26 cellular contexts compared by ENCODE assay signal in the genomic region with DNA sequence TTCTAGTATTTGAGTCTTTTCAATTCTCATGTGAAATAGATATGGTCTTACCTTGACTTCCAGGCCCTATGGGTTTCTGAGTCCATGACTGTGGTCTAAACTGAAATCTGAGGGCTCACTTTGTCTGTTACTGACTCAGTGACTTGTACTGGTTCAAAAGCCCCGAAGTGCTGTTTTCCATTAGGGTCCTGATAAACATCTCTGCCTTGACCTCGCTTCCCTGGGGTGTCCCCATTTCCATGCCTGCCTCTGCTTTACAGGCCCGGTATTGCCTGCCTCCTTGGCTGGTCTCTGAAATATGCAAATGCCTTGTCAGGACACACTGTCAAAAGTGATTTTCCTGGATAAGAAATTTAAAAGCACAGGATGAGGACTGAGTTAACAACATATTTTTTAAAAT.
"Had no signal": no experiment of that assay in that cellular context is flagged by ENCODE, and none has a peak within 500 bp of the region (broad histone marks: within the 10 kb centered on the region; RNA-seq: fewer than 3 reads in every experiment).

No MANE protein-coding gene starts in this region.

- H3K4me3 Mint-ChIP-seq: mesothelial cell of epicardium; naive B cell; natural killer cell; nephron progenitor cell; stimulated activated effector memory CD8-positive, alpha-beta T cell treated with anti-CD3 and anti-CD28 coated beads, Interleukin-12 subunit alpha, Interleukin-12 subunit beta, amount 100 ng/mL, for 72 hours; stimulated activated naive CD8-positive, alpha-beta T cell treated with anti-CD3 and anti-CD28 coated beads, Interleukin-15, Interleukin-2, amounts not matched to agents 100 ng/mL and 50 ng/mL, for 24 hours; type B pancreatic cell had no signal

- H3K36me3 ChIP-seq: left lung, lower lobe of right lung, ovary, spleen, suprapubic skin, thoracic aorta, tibial artery, vagina had no signal

- H3K9me3 Mint-ChIP-seq: mesothelial cell of epicardium, nephron progenitor cell, type B pancreatic cell had no signal

- H3K27ac Mint-ChIP-seq: mesothelial cell of epicardium; naive B cell; natural killer cell; nephron progenitor cell; stimulated activated effector memory CD8-positive, alpha-beta T cell treated with anti-CD3 and anti-CD28 coated beads, Interleukin-12 subunit alpha, Interleukin-12 subunit beta, amount 100 ng/mL, for 72 hours; stimulated activated naive CD8-positive, alpha-beta T cell treated with anti-CD3 and anti-CD28 coated beads, Interleukin-15, Interleukin-2, amounts not matched to agents 100 ng/mL and 50 ng/mL, for 24 hours; type B pancreatic cell had no signal

- H3K4me1 Mint-ChIP-seq: naive B cell; natural killer cell; nephron progenitor cell; stimulated activated effector memory CD8-positive, alpha-beta T cell treated with anti-CD3 and anti-CD28 coated beads, Interleukin-12 subunit alpha, Interleukin-12 subunit beta, amount 100 ng/mL, for 72 hours had no signal

- H3K9me3 ChIP-seq: left lung, lower lobe of right lung, ovary, spleen, suprapubic skin, thoracic aorta, tibial artery, vagina had no signal

- H3K27me3 Mint-ChIP-seq: naive B cell; stimulated activated naive CD8-positive, alpha-beta T cell treated with anti-CD3 and anti-CD28 coated beads, Interleukin-15, Interleukin-2, amounts not matched to agents 100 ng/mL and 50 ng/mL, for 24 hours; type B pancreatic cell had no signal

- H3K27me3 ChIP-seq: left lung, ovary, spleen, suprapubic skin, tibial artery, vagina had no signal

- H3K4me1 ChIP-seq: left lung, lower lobe of right lung, spleen, suprapubic skin, tibial artery, vagina had no signal

- H3K27ac ChIP-seq: left lung, lower lobe of right lung, ovary, skin epidermis, spleen, suprapubic skin, thoracic aorta, tibial artery, vagina had no signal

- H3K4me3 ChIP-seq: left lung, lower lobe of right lung, ovary, skin epidermis, spleen, suprapubic skin, thoracic aorta, tibial artery, vagina had no signal

- ATAC-seq: left colon; left lung; lower lobe of right lung; natural killer cell; right cardiac atrium; sciatic nerve; stimulated activated effector memory CD8-positive, alpha-beta T cell treated with anti-CD3 and anti-CD28 coated beads, Interleukin-12 subunit alpha, Interleukin-12 subunit beta, amount 100 ng/mL, for 72 hours had no signal

- H3K36me3 Mint-ChIP-seq: mesothelial cell of epicardium; naive B cell; natural killer cell; stimulated activated effector memory CD8-positive, alpha-beta T cell treated with anti-CD3 and anti-CD28 coated beads, Interleukin-12 subunit alpha, Interleukin-12 subunit beta, amount 100 ng/mL, for 72 hours; type B pancreatic cell had no signal

- DNase-seq: hippocampal formation; kidney; left colon; left lung; lower lobe of right lung; mammary epithelial cell; mesenchymal stem cell; naive B cell; natural killer cell; nephron progenitor cell; ovary; retina; right cardiac atrium; spleen; stimulated activated CD4-positive, alpha-beta T cell treated with anti-CD3 and anti-CD28 coated beads, Interleukin-4, amount 100 ng/mL, for 24 hours; stimulated activated naive CD4-positive, alpha-beta T cell; tibial artery had no signal
